ENCODE assay signal across 3 cellular contexts in genomic region chr2:28393115-28393836, GRCh38.
A peak's percentile ranks its signal among the peaks of the same experiment; 100 is the strongest.
TF ChIP-seq lines count a peak whose summit lies in the region.

No MANE protein-coding gene starts in this region.

TF ChIP-seq in IMR-90, 13 proteins besides CTCF, POLR2A, EP300 and RAD21:
- TF ChIP-seq FOS (IDR thresholded peaks at IDR 0.05; ENCODE audit: low read depth, low read length) (no peak), NFE2L2 (IDR thresholded peaks at IDR 0.05; ENCODE audit: low read depth, low read length) (no peak), MXI1 (IDR thresholded peaks at IDR 0.05; ENCODE audit: borderline replicate concordance, low read depth, low read length) (no peak), SMC3 (IDR thresholded peaks at IDR 0.05; ENCODE audit: low read depth, low read length) (no peak), ELK1 (IDR thresholded peaks at IDR 0.05; ENCODE audit: borderline replicate concordance, low read depth, low read length) (no peak), MAZ (IDR thresholded peaks at IDR 0.05; ENCODE audit: borderline replicate concordance, low read depth, low read length) (peak; percentile 58; the same call in 1 of the 2 replicates), CHD1 (IDR thresholded peaks at IDR 0.05; ENCODE audit: low read depth, low read length) (peak; percentile 88)

TF ChIP-seq in WTC11, 78 proteins besides CTCF, POLR2A, EP300 and RAD21:
- TF ChIP-seq ZNF512 (CRISPR knock-in tag; IDR thresholded peaks at IDR 0.05; ENCODE audit: borderline replicate concordance): no peak
- TF ChIP-seq FOXK1 (CRISPR knock-in tag; IDR thresholded peaks at IDR 0.05): 0 out of 2 replicates have a peak, but pooled peaks have one; percentile 27
- no peak for TF ChIP-seq AFF4 (CRISPR knock-in tag; IDR thresholded peaks at IDR 0.05; ENCODE audit: borderline replicate concordance)
- no peak for TF ChIP-seq RORB (CRISPR knock-in tag; IDR thresholded peaks at IDR 0.05)
- TF ChIP-seq SP1 (CRISPR knock-in tag; conservative IDR thresholded peaks at IDR 0.05): no peak

TF ChIP-seq in liver, 16 proteins besides CTCF, POLR2A, EP300 and RAD21:
- TF ChIP-seq JUND (IDR thresholded peaks at IDR 0.05) (no peak), FOXA1 (IDR thresholded peaks at IDR 0.05) (no peak), NR2F2 (IDR thresholded peaks at IDR 0.05) (no peak), REST (IDR thresholded peaks at IDR 0.05) (no peak), SP1 (IDR thresholded peaks at IDR 0.05) (no peak), MAX (IDR thresholded peaks at IDR 0.05) (no peak), ZBTB33 (IDR thresholded peaks at IDR 0.05) (no peak), EGR1 (IDR thresholded peaks at IDR 0.05; ENCODE audit: low read depth in 2 of 2) (peak; percentile 60 to 88)
